24 cellular contexts compared by ENCODE assay signal in the genomic region with DNA sequence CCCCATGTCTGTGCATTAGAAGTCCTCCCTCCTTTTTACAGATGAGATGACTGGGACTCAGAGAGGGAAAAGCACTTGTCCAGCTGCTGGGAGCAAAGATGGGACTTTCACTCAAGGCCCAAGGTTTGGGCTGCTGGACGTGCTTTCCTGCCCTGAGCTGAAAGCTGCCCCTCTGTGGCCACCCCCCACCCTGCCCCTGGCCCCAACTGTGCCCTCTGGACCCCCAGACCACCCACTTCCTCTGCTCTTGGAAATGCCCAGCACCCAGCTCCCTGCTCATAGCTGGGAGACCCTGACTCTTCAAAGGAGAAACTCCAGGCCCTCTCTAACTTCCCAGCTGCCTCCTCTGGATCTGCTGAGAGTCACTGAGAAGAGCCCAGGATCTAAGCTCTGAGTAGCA. TPM values are rescaled to one million over a fixed set of nuclear protein-coding genes. Genes with fewer than 3 reads are reported as not detected.
DNase-seq lines count a peak whose midpoint lies in the region; ATAC-seq and TF ChIP-seq lines count a peak whose summit lies in the region.
"Had no signal": no experiment of that assay in that cellular context is flagged by ENCODE, and none has a peak within 500 bp of the region (broad histone marks: within the 10 kb centered on the region; RNA-seq: fewer than 3 reads in every experiment).

No MANE protein-coding gene starts in this region.

- H3K4me2 ChIP-seq in neural progenitor cell, result no peak overlapping the region
- H3K4me2 ChIP-seq: BLaER1 treated with 17β-estradiol and CSF1 and Interleukin-3, amounts not matched to agents 10 nM and 100 nM; GM23338 had no signal

- H3K27me3 ChIP-seq in WERI-Rb-1 (ENCODE audit: insufficient read depth, low read depth, severe bottlenecking) (no peaks in the 10 kb centered on the region), neural progenitor cell (no peaks in the 10 kb centered on the region), skeletal muscle tissue (ENCODE audit: control insufficient read depth in 3 of 3, insufficient read depth in 3 of 3, low read length in 3 of 3) (no peaks in the 10 kb centered on the region)
- H3K27me3 ChIP-seq: BLaER1 treated with 17β-estradiol and CSF1 and Interleukin-3, amounts not matched to agents 10 nM and 100 nM had no signal

- H3K9ac ChIP-seq in neural progenitor cell (no peak overlapping the region), skeletal muscle tissue (ENCODE audit: low read depth in 1 of 3, low read length in 3 of 3) (peak overlapping the region in 2 of 3 donors; percentile 2 to 72)
- H3K9ac ChIP-seq: BLaER1 treated with 17β-estradiol and CSF1 and Interleukin-3, amounts not matched to agents 10 nM and 100 nM had no signal

- H3K4me3 Mint-ChIP-seq in chondrocyte (ENCODE audit: unreplicated experiment), result no peak overlapping the region
- H3K4me3 Mint-ChIP-seq in neural progenitor cell, result no peak overlapping the region
- H3K4me3 Mint-ChIP-seq: CD4-positive, alpha-beta memory T cell; GM23338 had no signal

- no peaks in the 10 kb centered on the region for H3K79me2 ChIP-seq in neural progenitor cell (ENCODE audit: low read depth)

- H3K4me1 Mint-ChIP-seq in chondrocyte (ENCODE audit: low read depth), result no peaks in the 10 kb centered on the region
- peaks cover 5% of the 10 kb centered on the region for H3K4me1 Mint-ChIP-seq in neural progenitor cell
- H3K4me1 Mint-ChIP-seq: CD4-positive, alpha-beta memory T cell had no signal

- no peaks in the 10 kb centered on the region for H3F3A ChIP-seq in neural progenitor cell (ENCODE audit: low read depth)

- H3K27ac ChIP-seq in WERI-Rb-1, result no peak overlapping the region
- H3K27ac ChIP-seq in neural progenitor cell, result no peak overlapping the region
- peak overlapping the region; percentile 99 for H3K27ac ChIP-seq in skeletal muscle tissue (ENCODE audit: low read depth, low read length)
- H3K27ac ChIP-seq: BLaER1 treated with 17β-estradiol and CSF1 and Interleukin-3, amounts not matched to agents 10 nM and 100 nM; HL-60 had no signal

- TF ChIP-seq CTCF in WERI-Rb-1 (IDR thresholded peaks at IDR 0.05; ENCODE audit: low read depth, low read length) (no peak), chondrocyte (IDR thresholded peaks at IDR 0.05) (no peak), neural progenitor cell (IDR thresholded peaks at IDR 0.05) (no peak)

- H3K9me3 Mint-ChIP-seq in chondrocyte (ENCODE audit: low read depth) (no peaks in the 10 kb centered on the region), neural progenitor cell (no peaks in the 10 kb centered on the region)
- H3K9me3 Mint-ChIP-seq: GM23338 had no signal

- H3K4me3 ChIP-seq in WERI-Rb-1 (ENCODE audit: low read depth, low read length) (no peak overlapping the region), neural progenitor cell (no peak overlapping the region), skeletal muscle tissue (ENCODE audit: low read length in 3 of 3) (no peak overlapping the region)
- H3K4me3 ChIP-seq: BLaER1 treated with 17β-estradiol and CSF1 and Interleukin-3, amounts not matched to agents 10 nM and 100 nM; GM23338 had no signal

- H3K36me3 Mint-ChIP-seq in chondrocyte (ENCODE audit: low read depth), result no peaks in the 10 kb centered on the region
- no peaks in the 10 kb centered on the region for H3K36me3 Mint-ChIP-seq in neural progenitor cell
- H3K36me3 Mint-ChIP-seq: CD4-positive, alpha-beta memory T cell had no signal

- DNase-seq in WERI-Rb-1 (peak; percentile 0), chondrocyte (ENCODE audit: low spot score) (peak; percentile 63), neural progenitor cell (ENCODE audit: low spot score) (no peak), NCI-H446 (lab: John Stamatoyannopoulos, UW) (no peak), NCI-H1436 treated with DMSO at 0.1 percent for 48 hours (lab: John Stamatoyannopoulos, UW) (no peak)
- DNase-seq: CD4-positive, alpha-beta memory T cell; DMS 273 treated with DMSO at 0.1 percent for 48 hours; DND-41; HCEC 1CT; KBM-7; NCI-H1105; NCI-H2029 treated with DMSO at 0.1 percent for 48 hours; NCI-H226; NCI-H524; NCI-H774; NK-92 treated with Interleukin-12 subunit alpha and Interleukin-12 subunit beta, amount 100 ng/mL, for 24 hours had no signal

- no peaks in the 10 kb centered on the region for H4K20me1 ChIP-seq in neural progenitor cell (ENCODE audit: low read depth)

- H3K27me3 Mint-ChIP-seq in chondrocyte (ENCODE audit: low read depth) (peaks cover 7% of the 10 kb centered on the region), neural progenitor cell (ENCODE audit: insufficient read depth, low read depth) (peaks cover 5% of the 10 kb centered on the region)

- H3K27ac Mint-ChIP-seq in chondrocyte (ENCODE audit: unreplicated experiment), result no peak overlapping the region
- H3K27ac Mint-ChIP-seq in neural progenitor cell, result peak overlapping the region; percentile 42
- H3K27ac Mint-ChIP-seq: CD4-positive, alpha-beta memory T cell; GM23338 had no signal

- ATAC-seq in GM19351 (IDR thresholded peaks at IDR 0.05; ENCODE audit: unreplicated experiment), result no peak
- ATAC-seq: Panc1 had no signal

- H2AFZ ChIP-seq in neural progenitor cell (replicated peaks), result no peak overlapping the region
- H2AFZ ChIP-seq: GM23338 had no signal

- H3K4me1 ChIP-seq in neural progenitor cell (no peaks in the 10 kb centered on the region), skeletal muscle tissue (ENCODE audit: control insufficient read depth in 3 of 3, insufficient read depth in 3 of 3, low read length in 3 of 3) (peaks cover 48 to 50% (median 50%) of the 10 kb centered on the region in 3 donors)
- H3K4me1 ChIP-seq: BLaER1 treated with 17β-estradiol and CSF1 and Interleukin-3, amounts not matched to agents 10 nM and 100 nM; Caco-2 had no signal

- H3K36me3 ChIP-seq in WERI-Rb-1 (no peaks in the 10 kb centered on the region), neural progenitor cell (no peaks in the 10 kb centered on the region), skeletal muscle tissue (ENCODE audit: control insufficient read depth in 3 of 3, insufficient read depth in 3 of 3, low read length in 3 of 3) (peaks cover 30 to 52% (median 49%) of the 10 kb centered on the region in 3 donors)
- H3K36me3 ChIP-seq: BLaER1 treated with 17β-estradiol and CSF1 and Interleukin-3, amounts not matched to agents 10 nM and 100 nM had no signal

- H3K9me3 ChIP-seq in WERI-Rb-1 (ENCODE audit: severe bottlenecking) (no peaks in the 10 kb centered on the region), neural progenitor cell (ENCODE audit: low read depth) (no peaks in the 10 kb centered on the region), skeletal muscle tissue (ENCODE audit: control insufficient read depth in 3 of 3, low read length in 3 of 3) (no peaks in the 10 kb centered on the region)
- H3K9me3 ChIP-seq: BLaER1 treated with 17β-estradiol and CSF1 and Interleukin-3, amounts not matched to agents 10 nM and 100 nM; Caco-2 had no signal

RNA-seq across cellular contexts. Expression of a gene that starts 20.7 kb away (rescaled TPM):
- total RNA-seq in chondrocyte, result 0.20 to 0.63 TPM in 2 of 3 replicates, not detected in the other
- total RNA-seq in neural progenitor cell (ENCODE audit: low replicate concordance), result 0.25 TPM in 1 of 2 replicates, not detected in the other
- 8.9 TPM for total RNA-seq in skeletal muscle tissue
- total RNA-seq: CD4-positive, alpha-beta memory T cell; HT-29 had no signal

Comparison
In these comparisons a context has a peak if more than half of its experiments do, and no peak if none do; other contexts are left out.
1. DNase-seq: peak in WERI-Rb-1 (single experiment) and chondrocyte (single experiment); none in neural progenitor cell (single experiment), NCI-H446 (0 of 2) and NCI-H1436 treated with DMSO at 0.1 percent for 48 hours (single experiment).